1 cellular context compared by ENCODE assay signal in the genomic region with DNA sequence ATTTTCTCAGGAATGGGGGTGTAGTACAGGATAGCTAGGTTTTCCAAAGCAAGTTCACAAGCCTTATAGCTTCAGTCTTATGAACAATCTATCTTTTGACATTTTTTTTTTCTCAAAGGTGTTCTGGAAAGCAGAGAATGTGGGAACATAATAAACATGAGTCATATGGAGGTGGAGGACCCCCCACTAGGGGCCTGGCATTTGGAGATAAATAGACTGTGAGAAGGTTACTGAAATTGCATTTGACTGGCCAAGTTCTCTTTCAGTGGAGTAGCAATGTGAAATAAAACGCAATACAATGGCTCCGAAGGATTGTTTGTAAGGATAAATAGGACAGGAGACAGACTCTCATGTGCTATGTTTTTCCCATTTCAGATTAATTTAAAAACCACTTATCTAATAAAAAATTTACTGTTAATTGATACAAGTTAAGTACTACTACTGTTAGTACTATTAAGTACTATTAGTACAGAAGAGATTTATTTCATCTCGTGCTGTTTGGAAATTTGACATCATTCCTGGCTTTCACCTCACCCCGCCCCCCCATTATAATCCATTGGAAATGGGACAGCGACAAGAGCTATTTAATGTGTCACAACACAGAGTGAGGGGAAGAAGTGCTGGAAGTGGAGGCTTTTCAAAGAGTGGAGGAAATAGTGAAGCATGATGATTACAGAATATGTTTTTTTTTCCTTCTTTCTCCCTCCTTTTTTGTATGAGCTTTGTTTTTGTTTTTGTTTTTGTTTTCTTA.
TF ChIP-seq lines count a peak whose summit lies in the region.

No MANE protein-coding gene starts in this region.

TF ChIP-seq in HCT116, 20 proteins besides CTCF, POLR2A, EP300 and RAD21:
- TF ChIP-seq FOSL1 (IDR thresholded peaks at IDR 0.05; ENCODE audit: low read depth) = no peak
- TF ChIP-seq, protein P1, sequence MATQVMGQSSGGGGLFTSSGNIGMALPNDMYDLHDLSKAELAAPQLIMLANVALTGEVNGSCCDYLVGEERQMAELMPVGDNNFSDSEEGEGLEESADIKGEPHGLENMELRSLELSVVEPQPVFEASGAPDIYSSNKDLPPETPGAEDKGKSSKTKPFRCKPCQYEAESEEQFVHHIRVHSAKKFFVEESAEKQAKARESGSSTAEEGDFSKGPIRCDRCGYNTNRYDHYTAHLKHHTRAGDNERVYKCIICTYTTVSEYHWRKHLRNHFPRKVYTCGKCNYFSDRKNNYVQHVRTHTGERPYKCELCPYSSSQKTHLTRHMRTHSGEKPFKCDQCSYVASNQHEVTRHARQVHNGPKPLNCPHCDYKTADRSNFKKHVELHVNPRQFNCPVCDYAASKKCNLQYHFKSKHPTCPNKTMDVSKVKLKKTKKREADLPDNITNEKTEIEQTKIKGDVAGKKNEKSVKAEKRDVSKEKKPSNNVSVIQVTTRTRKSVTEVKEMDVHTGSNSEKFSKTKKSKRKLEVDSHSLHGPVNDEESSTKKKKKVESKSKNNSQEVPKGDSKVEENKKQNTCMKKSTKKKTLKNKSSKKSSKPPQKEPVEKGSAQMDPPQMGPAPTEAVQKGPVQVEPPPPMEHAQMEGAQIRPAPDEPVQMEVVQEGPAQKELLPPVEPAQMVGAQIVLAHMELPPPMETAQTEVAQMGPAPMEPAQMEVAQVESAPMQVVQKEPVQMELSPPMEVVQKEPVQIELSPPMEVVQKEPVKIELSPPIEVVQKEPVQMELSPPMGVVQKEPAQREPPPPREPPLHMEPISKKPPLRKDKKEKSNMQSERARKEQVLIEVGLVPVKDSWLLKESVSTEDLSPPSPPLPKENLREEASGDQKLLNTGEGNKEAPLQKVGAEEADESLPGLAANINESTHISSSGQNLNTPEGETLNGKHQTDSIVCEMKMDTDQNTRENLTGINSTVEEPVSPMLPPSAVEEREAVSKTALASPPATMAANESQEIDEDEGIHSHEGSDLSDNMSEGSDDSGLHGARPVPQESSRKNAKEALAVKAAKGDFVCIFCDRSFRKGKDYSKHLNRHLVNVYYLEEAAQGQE (IDR thresholded peaks at IDR 0.05; ENCODE audit: low read depth) = no peak
- TF ChIP-seq SIN3A (IDR thresholded peaks at IDR 0.05; ENCODE audit: low read depth) = no peak
- no peak for TF ChIP-seq SP1 (IDR thresholded peaks at IDR 0.05; ENCODE audit: low read depth)
- no peak for TF ChIP-seq ZFX (IDR thresholded peaks at IDR 0.05)
- no peak for TF ChIP-seq EGR1 (IDR thresholded peaks at IDR 0.05; ENCODE audit: low read depth)
- TF ChIP-seq, protein P2, sequence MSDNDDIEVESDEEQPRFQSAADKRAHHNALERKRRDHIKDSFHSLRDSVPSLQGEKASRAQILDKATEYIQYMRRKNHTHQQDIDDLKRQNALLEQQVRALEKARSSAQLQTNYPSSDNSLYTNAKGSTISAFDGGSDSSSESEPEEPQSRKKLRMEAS (IDR thresholded peaks at IDR 0.05) = no peak
- TF ChIP-seq SRF (IDR thresholded peaks at IDR 0.05; ENCODE audit: low read depth) = no peak
- TF ChIP-seq, protein P3, sequence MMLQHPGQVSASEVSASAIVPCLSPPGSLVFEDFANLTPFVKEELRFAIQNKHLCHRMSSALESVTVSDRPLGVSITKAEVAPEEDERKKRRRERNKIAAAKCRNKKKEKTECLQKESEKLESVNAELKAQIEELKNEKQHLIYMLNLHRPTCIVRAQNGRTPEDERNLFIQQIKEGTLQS (IDR thresholded peaks at IDR 0.05) = no peak
- no peak for TF ChIP-seq ZNF274 (IDR thresholded peaks at IDR 0.05; ENCODE audit: low read depth, low read length)
- TF ChIP-seq CEBPB (IDR thresholded peaks at IDR 0.05; ENCODE audit: low read depth) = no peak
- no peak for TF ChIP-seq JUND (IDR thresholded peaks at IDR 0.05)
- TF ChIP-seq TCF7L2 (IDR thresholded peaks at IDR 0.05; ENCODE audit: borderline replicate concordance, extremely low read depth, insufficient read depth, insufficient read length) = no peak
- no peak for TF ChIP-seq POLR2AphosphoS5 (IDR thresholded peaks at IDR 0.05; ENCODE audit: low read depth, low read length)
- TF ChIP-seq ELF1 (IDR thresholded peaks at IDR 0.05; ENCODE audit: borderline replicate concordance, low read depth) = no peak
- TF ChIP-seq, protein P4, sequence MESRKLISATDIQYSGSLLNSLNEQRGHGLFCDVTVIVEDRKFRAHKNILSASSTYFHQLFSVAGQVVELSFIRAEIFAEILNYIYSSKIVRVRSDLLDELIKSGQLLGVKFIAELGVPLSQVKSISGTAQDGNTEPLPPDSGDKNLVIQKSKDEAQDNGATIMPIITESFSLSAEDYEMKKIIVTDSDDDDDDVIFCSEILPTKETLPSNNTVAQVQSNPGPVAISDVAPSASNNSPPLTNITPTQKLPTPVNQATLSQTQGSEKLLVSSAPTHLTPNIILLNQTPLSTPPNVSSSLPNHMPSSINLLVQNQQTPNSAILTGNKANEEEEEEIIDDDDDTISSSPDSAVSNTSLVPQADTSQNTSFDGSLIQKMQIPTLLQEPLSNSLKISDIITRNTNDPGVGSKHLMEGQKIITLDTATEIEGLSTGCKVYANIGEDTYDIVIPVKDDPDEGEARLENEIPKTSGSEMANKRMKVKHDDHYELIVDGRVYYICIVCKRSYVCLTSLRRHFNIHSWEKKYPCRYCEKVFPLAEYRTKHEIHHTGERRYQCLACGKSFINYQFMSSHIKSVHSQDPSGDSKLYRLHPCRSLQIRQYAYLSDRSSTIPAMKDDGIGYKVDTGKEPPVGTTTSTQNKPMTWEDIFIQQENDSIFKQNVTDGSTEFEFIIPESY (IDR thresholded peaks at IDR 0.05; ENCODE audit: extremely low read depth, insufficient replicate concordance, low read length) = no peak
- no peak for TF ChIP-seq EZH2phosphoT487 (IDR thresholded peaks at IDR 0.05; ENCODE audit: borderline replicate concordance)
TF ChIP-seq in HCT116: peak in this region for 0.
